19 cellular contexts compared by ENCODE assay signal in genomic region chr17:58706351-58707140, GRCh38. TPM values are rescaled to one million over a fixed set of nuclear protein-coding genes. Genes with fewer than 3 reads are reported as not detected.
DNase-seq lines count a peak whose midpoint lies in the region; ATAC-seq, FAIRE-seq and TF ChIP-seq lines count a peak whose summit lies in the region.
"Had no signal": no experiment of that assay in that cellular context is flagged by ENCODE, and none has a peak within 500 bp of the region (broad histone marks: within the 10 kb centered on the region; RNA-seq: fewer than 3 reads in every experiment).

No MANE protein-coding gene starts in this region.

- BruUV-seq in K562 (replicated peaks; lab: Mats Ljungman, UMichigan) = no TSS peak

- CTCF ChIA-PET in K562 (lab: Yijun Ruan, JAX; ENCODE audit: low intra/inter-chr PET ratio) = no interaction called here

- H3K4me1 ChIP-seq in K562 (replicated peaks in 1 of 2; ENCODE audit: control insufficient read depth in 2 of 2, insufficient read depth in 2 of 2, low read length in 2 of 2) = peaks cover 5 to 7% of the 10 kb centered on the region in 2 experiments; a peak in 3 of 5 replicates
- H3K4me1 ChIP-seq: gastrocnemius medialis had no signal

- no peak for ATAC-seq in activated naive CD8-positive, alpha-beta T cell treated with anti-CD3 and anti-CD28 coated beads, Interleukin-2, amount 50 U/mL, for 24 hours
- peak; percentile 74 for ATAC-seq in K562
- ATAC-seq in stimulated activated naive B cell treated with anti-CD40 and anti-IgM and Interleukin-4, amounts not matched to agents 10 μg/mL and 1 μg/mL and 100 μg/mL, for 72 hours (replicated peaks) = peak; percentile 72 to 74
- ATAC-seq: CD8-positive, alpha-beta T cell; gastrocnemius medialis; HCT116 had no signal

- TF ChIP-seq CTCF in K562 (IDR thresholded peaks at IDR 0.05 in 2 of 3, conservative IDR thresholded peaks at IDR 0.05 in 1 of 3; ENCODE audit: insufficient read depth in 2 of 3, low read depth in 1 of 3, low read length in 3 of 3) = no peak

- POLR2A ChIA-PET in K562 (lab: Yijun Ruan, JAX) = interaction anchor here (1.0 to 1.2 kb wide), 3 partner anchors 10 to 75 kb away, joined by 3 to 4 read pairs (median 4); no protein-coding TSS in a partner anchor

- no peaks in the 10 kb centered on the region for H3K27me3 Mint-ChIP-seq in activated naive CD8-positive, alpha-beta T cell treated with anti-CD3 and anti-CD28 coated beads for 36 hours
- no peaks in the 10 kb centered on the region for H3K27me3 Mint-ChIP-seq in activated naive CD8-positive, alpha-beta T cell treated with anti-CD3 and anti-CD28 coated beads, Interleukin-2, amount 50 U/mL, for 24 hours
- no peaks in the 10 kb centered on the region for H3K27me3 Mint-ChIP-seq in stimulated activated naive B cell treated with anti-CD40 and anti-IgM and Interleukin-4, amounts not matched to agents 10 μg/mL and 1 μg/mL and 100 μg/mL, for 72 hours

- H3K4me1 Mint-ChIP-seq in activated naive CD8-positive, alpha-beta T cell treated with anti-CD3 and anti-CD28 coated beads for 36 hours = peaks cover 11% of the 10 kb centered on the region
- H3K4me1 Mint-ChIP-seq in activated naive CD8-positive, alpha-beta T cell treated with anti-CD3 and anti-CD28 coated beads, Interleukin-2, amount 50 U/mL, for 24 hours = peaks cover 13% of the 10 kb centered on the region
- H3K4me1 Mint-ChIP-seq in stimulated activated naive B cell treated with anti-CD40 and anti-IgM and Interleukin-4, amounts not matched to agents 10 μg/mL and 1 μg/mL and 100 μg/mL, for 72 hours = peaks cover 9 to 21% of the 10 kb centered on the region in 2 donors

- no peak for DNase-seq in activated naive CD8-positive, alpha-beta T cell treated with anti-CD3 and anti-CD28 coated beads for 36 hours
- DNase-seq in activated naive CD8-positive, alpha-beta T cell treated with anti-CD3 and anti-CD28 coated beads, Interleukin-2, amount 50 U/mL, for 24 hours = no peak
- DNase-seq in MV-4-11 (lab: John Stamatoyannopoulos, UW) = peak; percentile 29
- DNase-seq in K562 (ENCODE audit: extremely low read depth in 1 of 4, low spot score in 3 of 4) = peak in 1 of 4 experiments; percentile 10
- no peak for DNase-seq in stimulated activated naive B cell treated with anti-CD40 and anti-IgM and Interleukin-4, amounts not matched to agents 10 μg/mL and 1 μg/mL and 100 μg/mL, for 72 hours
- no peak for DNase-seq in H4 (ENCODE audit: low spot score)
- no peak for DNase-seq in GDM1 (lab: John Stamatoyannopoulos, UW)
- DNase-seq: activated naive CD4-positive, alpha-beta T cell treated with Interleukin-2 at 50 U/mL for 16 hours; CD8-positive, alpha-beta T cell; cortex of kidney; DMS79 treated with DMSO at 0.1 percent for 48 hours; gastrocnemius medialis; midbrain; NCI-H1930; NCI-H446 treated with DMSO at 0.1 percent for 48 hours; retina; stimulated activated naive CD4-positive, alpha-beta T cell treated with Interleukin-2 at 50 U/mL for 16 hours; WERI-Rb-1 had no signal

- H4K20me1 ChIP-seq in K562 (replicated peaks; ENCODE audit: control insufficient read depth, insufficient read depth, low read length) = no peaks in the 10 kb centered on the region

- H2AFZ ChIP-seq in K562 (ENCODE audit: low read depth, low read length) = peak overlapping the region; percentile 28; the same call in 1 of the 2 replicates

- peaks cover 59% of the 10 kb centered on the region for H3K36me3 ChIP-seq in K562 (ENCODE audit: control insufficient read depth, insufficient read depth, low read length)

- peak; percentile 32; the same call in 1 of the 2 replicates for TF ChIP-seq EP300 in K562 (IDR thresholded peaks at IDR 0.05; ENCODE audit: low read length)

- TF ChIP-seq RAD21 in K562 (CRISPR knock-in tag; conservative IDR thresholded peaks at IDR 0.05 in 1 of 2, IDR thresholded peaks at IDR 0.05 in 1 of 2) = no peak

- H3K27ac Mint-ChIP-seq in activated naive CD8-positive, alpha-beta T cell treated with anti-CD3 and anti-CD28 coated beads for 36 hours = peak overlapping the region; percentile 3
- H3K27ac Mint-ChIP-seq in activated naive CD8-positive, alpha-beta T cell treated with anti-CD3 and anti-CD28 coated beads, Interleukin-2, amount 50 U/mL, for 24 hours = no peak overlapping the region
- H3K27ac Mint-ChIP-seq in stimulated activated naive B cell treated with anti-CD40 and anti-IgM and Interleukin-4, amounts not matched to agents 10 μg/mL and 1 μg/mL and 100 μg/mL, for 72 hours = peak overlapping the region; percentile 75
- H3K27ac Mint-ChIP-seq: CD8-positive, alpha-beta T cell had no signal

- H3K9me3 ChIP-seq in K562 (replicated peaks; ENCODE audit: control insufficient read depth, insufficient read depth, low read depth, low read length) = no peaks in the 10 kb centered on the region
- H3K9me3 ChIP-seq: gastrocnemius medialis had no signal

- peak overlapping the region; percentile 45; the same call in 1 of the 2 replicates for H3K4me2 ChIP-seq in K562 (ENCODE audit: insufficient read depth, low read length)

- in situ Hi-C loops in K562 (cut with MboI) = no loop called here

- H3K9ac ChIP-seq in K562 (ENCODE audit: insufficient read depth in 1 of 2, low read depth in 2 of 2, low read length in 2 of 2) = no peak overlapping the region; a peak in 1 of 4 replicates

- no peaks in the 10 kb centered on the region for H3K79me2 ChIP-seq in K562 (ENCODE audit: control insufficient read depth, insufficient read depth, low read length)

- no peak overlapping the region for H3K4me3 Mint-ChIP-seq in activated naive CD8-positive, alpha-beta T cell treated with anti-CD3 and anti-CD28 coated beads for 36 hours
- H3K4me3 Mint-ChIP-seq in activated naive CD8-positive, alpha-beta T cell treated with anti-CD3 and anti-CD28 coated beads, Interleukin-2, amount 50 U/mL, for 24 hours = no peak overlapping the region
- no peak overlapping the region for H3K4me3 Mint-ChIP-seq in stimulated activated naive B cell treated with anti-CD40 and anti-IgM and Interleukin-4, amounts not matched to agents 10 μg/mL and 1 μg/mL and 100 μg/mL, for 72 hours
- H3K4me3 Mint-ChIP-seq: CD8-positive, alpha-beta T cell had no signal

- FAIRE-seq in K562 (lab: Jason Lieb, UNC) = no peak

- no peaks in the 10 kb centered on the region for H3K9me1 ChIP-seq in K562 (ENCODE audit: control insufficient read depth, insufficient read depth, low read length)

- intact Hi-C loops in K562 (cut with micrococcal nuclease) = loop anchor here (5.0 kb wide), 1 partner anchor 119 kb away; no protein-coding TSS in a partner anchor

- H3K4me3 ChIP-seq in K562 = no peak overlapping the region
- H3K4me3 ChIP-seq: gastrocnemius medialis had no signal

- TF ChIP-seq POLR2A in K562 (conservative IDR thresholded peaks at IDR 0.05) = no peak

- no peaks in the 10 kb centered on the region for H3K27me3 ChIP-seq in K562 (ENCODE audit: control insufficient read depth in 2 of 2, insufficient read depth in 2 of 2, low read length in 2 of 2)
- H3K27me3 ChIP-seq: gastrocnemius medialis had no signal

- 2% methylated on average over 3 of the region's 3 CpGs for WGBS in K562 (ENCODE audit: insufficient coverage, low coverage, missing lambda C conversion rate)

- no peaks in the 10 kb centered on the region for H3K9me3 Mint-ChIP-seq in activated naive CD8-positive, alpha-beta T cell treated with anti-CD3 and anti-CD28 coated beads for 36 hours
- no peaks in the 10 kb centered on the region for H3K9me3 Mint-ChIP-seq in activated naive CD8-positive, alpha-beta T cell treated with anti-CD3 and anti-CD28 coated beads, Interleukin-2, amount 50 U/mL, for 24 hours
- no peaks in the 10 kb centered on the region for H3K9me3 Mint-ChIP-seq in stimulated activated naive B cell treated with anti-CD40 and anti-IgM and Interleukin-4, amounts not matched to agents 10 μg/mL and 1 μg/mL and 100 μg/mL, for 72 hours
- H3K9me3 Mint-ChIP-seq: CD8-positive, alpha-beta T cell had no signal

- peaks cover 20% of the 10 kb centered on the region for H3K36me3 Mint-ChIP-seq in activated naive CD8-positive, alpha-beta T cell treated with anti-CD3 and anti-CD28 coated beads for 36 hours
- peaks cover 31% of the 10 kb centered on the region for H3K36me3 Mint-ChIP-seq in activated naive CD8-positive, alpha-beta T cell treated with anti-CD3 and anti-CD28 coated beads, Interleukin-2, amount 50 U/mL, for 24 hours (ENCODE audit: low read depth)
- H3K36me3 Mint-ChIP-seq in stimulated activated naive B cell treated with anti-CD40 and anti-IgM and Interleukin-4, amounts not matched to agents 10 μg/mL and 1 μg/mL and 100 μg/mL, for 72 hours = peaks cover 18 to 43% of the 10 kb centered on the region in 2 donors

- H3K27ac ChIP-seq in K562 (ENCODE audit: extremely low read depth, low read depth, low read length) = peak overlapping the region; percentile 49; the same call in 1 of the 3 replicates
- H3K27ac ChIP-seq: gastrocnemius medialis, WERI-Rb-1 had no signal

RNA-seq across cellular contexts. Expression of gene RAD51C, which starts 14.1 kb away (rescaled TPM):
- total RNA-seq in activated naive CD8-positive, alpha-beta T cell treated with anti-CD3 and anti-CD28 coated beads for 36 hours = 10 to 100 TPM; 77.3 to 86.7 TPM
- total RNA-seq in K562 (2011; cell fraction: chromatin; rRNA removed; ENCODE audit: low replicate concordance) = 78.3 and 96.4 TPM in 2 replicates
- 44.3 and 51.4 TPM in 2 replicates for total RNA-seq in K562 (2011; cell fraction: nucleolus; rRNA removed)
- total RNA-seq in K562 (2011; cell fraction: nucleoplasm; rRNA removed) = 69.1 and 82.0 TPM in 2 replicates
- total RNA-seq in K562 (2014; rRNA removed) (66.4 and 103 TPM in 2 replicates), K562 (2014; rRNA removed; fragmentation: Illumina TruSeq; extraction: Trizol) (126 and 145 TPM in 2 replicates), K562 (2015; rRNA removed; fragmentation: Illumina TruSeq; extraction: Trizol) (96.1 and 106 TPM in 2 replicates), K562 (2021) (93.9 and 96.9 TPM in 2 replicates)
- polyA plus RNA-seq in K562 (2011; rRNA removed) (107 and 137 TPM in 2 replicates), K562 (2014; fragmentation: Illumina TruSeq; extraction: Trizol) (113 and 135 TPM in 2 replicates), K562 (2014; fragmentation: Nextera tagmentation; extraction: Ambion mirVana) (100 to 1,000 TPM; 341 TPM), K562 (2014; rRNA removed) (148 and 161 TPM in 2 replicates)
- 31.3 and 56.4 TPM in 2 replicates for polyA plus RNA-seq in K562 (2011; cell fraction: cytosol; rRNA removed)
- 29.6 and 40.6 TPM in 2 replicates for polyA plus RNA-seq in K562 (2011; cell fraction: nucleus; rRNA removed)
- 89.2 and 109 TPM in 2 replicates for polyA plus RNA-seq in K562 (2012)
- 107 and 123 TPM in 2 replicates for polyA minus RNA-seq in K562 (2011; rRNA and poly(A)+ RNA removed)
- polyA minus RNA-seq in K562 (2011; cell fraction: cytosol; rRNA and poly(A)+ RNA removed) = 22.2 and 30.0 TPM in 2 replicates
- polyA minus RNA-seq in K562 (2011; cell fraction: nucleus; rRNA and poly(A)+ RNA removed) = 33.3 and 62.1 TPM in 2 replicates
- 71.7 and 82.7 TPM in 2 replicates for total RNA-seq in H4 (2014; rRNA removed; shearing (Covaris generic))

RNA-seq across cellular contexts. Expression of gene TEX14, which starts 14.7 kb away (rescaled TPM):
- total RNA-seq in activated naive CD8-positive, alpha-beta T cell treated with anti-CD3 and anti-CD28 coated beads for 36 hours = under 1 TPM; 0.10 to 0.14 TPM
- total RNA-seq in K562 (2011; cell fraction: chromatin; rRNA removed; ENCODE audit: low replicate concordance) = 0.25 and 0.42 TPM in 2 replicates
- 0.13 and 0.17 TPM in 2 replicates for total RNA-seq in K562 (2011; cell fraction: nucleolus; rRNA removed)
- total RNA-seq in K562 (2011; cell fraction: nucleoplasm; rRNA removed) = 0.15 and 0.29 TPM in 2 replicates
- total RNA-seq in K562 (2014; rRNA removed) (0.04 and 0.05 TPM in 2 replicates), K562 (2014; rRNA removed; fragmentation: Illumina TruSeq; extraction: Trizol) (0.06 and 0.11 TPM in 2 replicates), K562 (2015; rRNA removed; fragmentation: Illumina TruSeq; extraction: Trizol) (0.04 TPM in 1 of 2 replicates, not detected in the other), K562 (2021) (0.09 and 0.18 TPM in 2 replicates)
- polyA plus RNA-seq in K562 (2011; rRNA removed) (0.06 and 0.27 TPM in 2 replicates), K562 (2014; fragmentation: Illumina TruSeq; extraction: Trizol) (0.06 and 0.12 TPM in 2 replicates), K562 (2014; fragmentation: Nextera tagmentation; extraction: Ambion mirVana) (under 1 TPM; 0.10 to 0.11 TPM), K562 (2014; rRNA removed) (0.05 TPM in 2 replicates)
- polyA plus RNA-seq in K562 (2011; cell fraction: cytosol; rRNA removed) = 0.06 and 0.40 TPM in 2 replicates
- polyA plus RNA-seq in K562 (2011; cell fraction: nucleus; rRNA removed) = 0.34 and 0.56 TPM in 2 replicates
- 0.10 and 0.12 TPM in 2 replicates for polyA plus RNA-seq in K562 (2012)
- polyA minus RNA-seq in K562 (2011; rRNA and poly(A)+ RNA removed) = 0.07 and 0.24 TPM in 2 replicates
- polyA minus RNA-seq in K562 (2011; cell fraction: cytosol; rRNA and poly(A)+ RNA removed) = not detected in 2 replicates
- under 0.01 and 0.22 TPM in 2 replicates for polyA minus RNA-seq in K562 (2011; cell fraction: nucleus; rRNA and poly(A)+ RNA removed)
- total RNA-seq in H4 (2014; rRNA removed; shearing (Covaris generic)) = 0.06 TPM in 1 of 2 replicates, not detected in the other
- total RNA-seq: gastrocnemius medialis had no signal

RNA-seq across cellular contexts. Expression of gene PPM1E, which starts 49.1 kb away (rescaled TPM):
- total RNA-seq in activated naive CD8-positive, alpha-beta T cell treated with anti-CD3 and anti-CD28 coated beads for 36 hours = under 1 TPM; 0.06 TPM
- total RNA-seq in K562 (2011; cell fraction: chromatin; rRNA removed; ENCODE audit: low replicate concordance) = 0.21 and 0.97 TPM in 2 replicates
- 0.33 and 0.39 TPM in 2 replicates for total RNA-seq in K562 (2011; cell fraction: nucleolus; rRNA removed)
- total RNA-seq in K562 (2011; cell fraction: nucleoplasm; rRNA removed) = 0.44 and 0.76 TPM in 2 replicates
- total RNA-seq in K562 (2014; rRNA removed) (4.7 and 5.3 TPM in 2 replicates), K562 (2014; rRNA removed; fragmentation: Illumina TruSeq; extraction: Trizol) (5.2 and 5.6 TPM in 2 replicates), K562 (2015; rRNA removed; fragmentation: Illumina TruSeq; extraction: Trizol) (4.1 and 5.2 TPM in 2 replicates), K562 (2021) (5.7 and 5.9 TPM in 2 replicates)
- polyA plus RNA-seq in K562 (2011; rRNA removed) (1.7 and 3.6 TPM in 2 replicates), K562 (2014; fragmentation: Illumina TruSeq; extraction: Trizol) (4.8 and 5.7 TPM in 2 replicates), K562 (2014; fragmentation: Nextera tagmentation; extraction: Ambion mirVana) (1 to 10 TPM; 1.0 to 1.8 TPM), K562 (2014; rRNA removed) (2.8 and 3.2 TPM in 2 replicates)
- 0.40 and 2.5 TPM in 2 replicates for polyA plus RNA-seq in K562 (2011; cell fraction: cytosol; rRNA removed)
- 0.63 and 2.2 TPM in 2 replicates for polyA plus RNA-seq in K562 (2011; cell fraction: nucleus; rRNA removed)
- 3.5 and 8.1 TPM in 2 replicates for polyA plus RNA-seq in K562 (2012)
- 3.2 and 9.3 TPM in 2 replicates for polyA minus RNA-seq in K562 (2011; rRNA and poly(A)+ RNA removed)
- polyA minus RNA-seq in K562 (2011; cell fraction: cytosol; rRNA and poly(A)+ RNA removed) = 1.6 and 3.1 TPM in 2 replicates
- polyA minus RNA-seq in K562 (2011; cell fraction: nucleus; rRNA and poly(A)+ RNA removed) = 0.40 and 1.8 TPM in 2 replicates
- 0.88 and 3.1 TPM in 2 replicates for total RNA-seq in H4 (2014; rRNA removed; shearing (Covaris generic))
- total RNA-seq: CD8-positive, alpha-beta T cell had no signal
